In genomic region chr17:57724038-57724728, GRCh38 we compare ENCODE assay signal across 12 cellular contexts. TPM values are rescaled to one million over a fixed set of nuclear protein-coding genes. Genes with fewer than 3 reads are reported as not detected.
A peak's percentile ranks its signal among the peaks of the same experiment; 100 is the strongest.
DNase-seq lines count a peak whose midpoint lies in the region; ATAC-seq and TF ChIP-seq lines count a peak whose summit lies in the region.
"Had no signal": no experiment of that assay in that cellular context is flagged by ENCODE, and none has a peak within 500 bp of the region (broad histone marks: within the 10 kb centered on the region; RNA-seq: fewer than 3 reads in every experiment).

No MANE protein-coding gene starts in this region.

- H4K8ac ChIP-seq in neuronal stem cell (ENCODE audit: low read depth, low read length) = no peak overlapping the region

- H3K4me1 ChIP-seq in OCI-LY7 (ENCODE audit: insufficient read depth, low read length, poor library complexity, severe bottlenecking) (peaks cover 13% of the 10 kb centered on the region), neuronal stem cell (ENCODE audit: control insufficient read depth in 2 of 2, insufficient read depth in 1 of 2, low read depth in 1 of 2, low read length in 2 of 2) (peaks cover 0 to 17% of the 10 kb centered on the region in 2 donors)

- no peak overlapping the region for H2AK5ac ChIP-seq in neuronal stem cell (ENCODE audit: low read depth, low read length)

- no peak overlapping the region for H4K91ac ChIP-seq in neuronal stem cell (ENCODE audit: low read depth, low read length, poor library complexity)

- no peak overlapping the region for H2BK12ac ChIP-seq in neuronal stem cell (ENCODE audit: low read length)

- H3K9me3 ChIP-seq in OCI-LY7 (ENCODE audit: low read length) = no peaks in the 10 kb centered on the region
- no peaks in the 10 kb centered on the region for H3K9me3 ChIP-seq in neuronal stem cell (replicated peaks in 1 of 2; ENCODE audit: control insufficient read depth in 2 of 2, insufficient read depth in 1 of 2, low read depth in 1 of 2, low read length in 2 of 2)

- no peaks in the 10 kb centered on the region for H3K79me1 ChIP-seq in neuronal stem cell (ENCODE audit: low read depth, low read length)

- no CpG with 5 or more reads among the region's 14 CpGs for WGBS in neuronal stem cell (ENCODE audit: extremely low coverage in 2 of 2, insufficient read length in 2 of 2, insufficient replicate concordance in 1 of 2), 2 donors

- no peaks in the 10 kb centered on the region for H3K27me3 ChIP-seq in neuronal stem cell (ENCODE audit: control insufficient read depth in 3 of 3, insufficient read depth in 3 of 3, low read depth in 1 of 3, low read length in 3 of 3)

- peak overlapping the region; percentile 60 for H3K4me2 ChIP-seq in OCI-LY7 (ENCODE audit: low read length)
- no peak overlapping the region for H3K4me2 ChIP-seq in neuronal stem cell (ENCODE audit: insufficient read depth, low read length, poor library complexity, severe bottlenecking)
- H3K4me2 ChIP-seq: KMS-11 had no signal

- POLR2A ChIA-PET in OCI-LY7 (lab: Charles Lee) = interaction anchor here (0.6 kb wide), 1 partner anchor 185 kb away, joined by 7 read pairs; no protein-coding TSS in a partner anchor

- no peaks in the 10 kb centered on the region for H4K20me1 ChIP-seq in OCI-LY7 (ENCODE audit: insufficient read depth, low read length)

- no TSS peak for BruUV-seq in OCI-LY7 (replicated peaks; lab: Mats Ljungman, UMichigan)

- H2AFZ ChIP-seq in OCI-LY7 (ENCODE audit: low read length) = peak overlapping the region; percentile 54; the same call in 1 of the 2 replicates
- peak overlapping the region; percentile 78 for H2AFZ ChIP-seq in neuronal stem cell (ENCODE audit: low read length)

- DNase-seq in OCI-LY7 (ENCODE audit: low spot score) = peak; percentile 53
- no peak for DNase-seq in neuronal stem cell (ENCODE audit: low spot score)
- DNase-seq in NCI-H2029 treated with DMSO at 0.1 percent for 48 hours (lab: John Stamatoyannopoulos, UW) = no peak
- DNase-seq in kidney glomerular epithelial cell (lab: John Stamatoyannopoulos, UW) = no peak
- no peak for DNase-seq in medulla oblongata (ENCODE audit: extremely low spot score)

- no peak overlapping the region for H2BK120ac ChIP-seq in neuronal stem cell (ENCODE audit: low read depth, low read length)

- H3K36me3 ChIP-seq in OCI-LY7 (ENCODE audit: insufficient read depth, low read length) (no peaks in the 10 kb centered on the region), neuronal stem cell (replicated peaks in 1 of 2; ENCODE audit: control insufficient read depth in 2 of 2, insufficient read depth in 2 of 2, low read length in 2 of 2) (no peaks in the 10 kb centered on the region)

- H3K4ac ChIP-seq in neuronal stem cell (ENCODE audit: low read length) = no peak overlapping the region

- H3K27ac ChIP-seq in OCI-LY7 (ENCODE audit: low read depth, low read length, poor library complexity, severe bottlenecking) = no peak overlapping the region
- H3K27ac ChIP-seq in neuronal stem cell (replicated peaks; ENCODE audit: low read length) = no peak overlapping the region
- H3K27ac ChIP-seq: KMS-11 had no signal

- no peaks in the 10 kb centered on the region for H3K79me2 ChIP-seq in OCI-LY7 (ENCODE audit: insufficient read depth, low read depth, low read length)

- H2BK15ac ChIP-seq in neuronal stem cell (ENCODE audit: low read length) = no peak overlapping the region

- H3K9me2 ChIP-seq in OCI-LY7 (ENCODE audit: insufficient read depth, low read length) = no peaks in the 10 kb centered on the region

- CTCF ChIA-PET in OCI-LY7 (lab: Charles Lee; ENCODE audit: unreplicated experiment) = no interaction called here

- intact Hi-C loops in OCI-LY7 (cut with micrococcal nuclease; ENCODE audit: unreplicated experiment) = no loop called here

- peak; percentile 72 for ATAC-seq in GM18907 (IDR thresholded peaks at IDR 0.05; ENCODE audit: unreplicated experiment)
- ATAC-seq in HG02870 (IDR thresholded peaks at IDR 0.05; ENCODE audit: unreplicated experiment) = peak; percentile 57
- no peak for ATAC-seq in activated CD4-positive, CD25-positive, alpha-beta regulatory T cell treated with anti-CD3 and anti-CD28 coated beads, Interleukin-2, amount 50 U/mL, for 24 hours
- ATAC-seq: activated T-helper 17 cell treated with anti-CD3 and anti-CD28 coated beads, Interleukin-2, amount 50 U/mL, for 72 hours had no signal

- H3K9ac ChIP-seq in neuronal stem cell (ENCODE audit: low read depth, low read length, poor library complexity) = peak overlapping the region; percentile 71
- H3K9ac ChIP-seq: KMS-11 had no signal

- H3K23ac ChIP-seq in neuronal stem cell (ENCODE audit: low read depth, low read length, poor library complexity) = no peak overlapping the region

- no peak overlapping the region for H3K18ac ChIP-seq in neuronal stem cell (ENCODE audit: low read length)

- no peak overlapping the region for H3K4me3 ChIP-seq in OCI-LY7 (ENCODE audit: low read depth, low read length, poor library complexity, severe bottlenecking)
- no peak overlapping the region for H3K4me3 ChIP-seq in neuronal stem cell (ENCODE audit: low read length in 2 of 2)

- H2BK5ac ChIP-seq in neuronal stem cell (ENCODE audit: low read length) = no peak overlapping the region

- no peak overlapping the region for H3K14ac ChIP-seq in neuronal stem cell (ENCODE audit: low read length)

- TF ChIP-seq CTCF in OCI-LY7 (conservative IDR thresholded peaks at IDR 0.05; ENCODE audit: low read length) = no peak

RNA-seq across cellular contexts. Expression of gene CCDC182, which starts 20.9 kb away (rescaled TPM):
- not detected in 2 replicates for total RNA-seq in OCI-LY7 (2014; rRNA removed; shearing (Covaris generic))
- not detected in 2 replicates for total RNA-seq in OCI-LY7 (2022)
- not detected for polyA plus RNA-seq in neuronal stem cell (2013, experiment 1 of 2)
- not detected for polyA plus RNA-seq in neuronal stem cell (2013, experiment 2 of 2)
- total RNA-seq: activated T-helper 17 cell treated with anti-CD3 and anti-CD28 coated beads, Interleukin-2, amount 50 U/mL, for 72 hours; liver; SK-MEL-5 had no signal
- polyA plus RNA-seq: liver had no signal

Comparison
In these comparisons a context has a peak if more than half of its experiments do, and no peak if none do; other contexts are left out.
1. ATAC-seq: peak in GM18907 (single experiment) and HG02870 (single experiment); none in activated CD4-positive, CD25-positive, alpha-beta regulatory T cell treated with anti-CD3 and anti-CD28 coated beads, Interleukin-2, amount 50 U/mL, for 24 hours (0 of 2).